ENCODE assay signal across 8 cellular contexts in the genomic region with DNA sequence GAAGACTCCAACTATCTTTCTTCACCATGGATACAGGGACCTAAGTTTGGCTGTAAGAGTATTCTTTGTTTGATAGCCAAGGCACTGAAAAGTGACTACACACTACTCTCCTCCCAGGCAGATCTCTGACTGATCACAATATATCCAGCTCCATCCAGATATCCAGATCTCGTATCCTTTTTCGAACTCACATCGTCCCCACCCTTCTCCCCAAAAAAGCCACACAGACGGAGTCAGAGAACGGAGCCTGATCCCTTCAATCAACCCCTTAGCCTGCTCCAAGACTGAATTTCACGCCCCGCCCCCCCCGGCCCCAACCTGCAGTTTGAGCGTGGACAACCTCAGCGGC. TPM values are rescaled to one million over a fixed set of nuclear protein-coding genes. Genes with fewer than 3 reads are reported as not detected.
DNase-seq lines count a peak whose midpoint lies in the region; ATAC-seq and TF ChIP-seq lines count a peak whose summit lies in the region.

No MANE protein-coding gene starts in this region.

- peak overlapping the region; percentile 92 to 96 (median 94) for H3K27ac Mint-ChIP-seq in naive B cell

- H3K27ac ChIP-seq in DND-41 (ENCODE audit: low read length), result peak overlapping the region; percentile 41; the same call in 1 of the 2 replicates
- peak overlapping the region; percentile 61 to 85 for H3K27ac ChIP-seq in coronary artery

- peak overlapping the region; percentile 89 to 99 (median 98) for H3K4me3 Mint-ChIP-seq in naive B cell

- H3K9me3 ChIP-seq in DND-41 (ENCODE audit: insufficient read depth, low read length, severe bottlenecking), result peaks cover under 1% of the 10 kb centered on the region

- peaks cover 15 to 21% of the 10 kb centered on the region in 2 donors for H3K36me3 Mint-ChIP-seq in naive B cell

- H4K20me1 ChIP-seq in DND-41 (ENCODE audit: insufficient read depth, low read length), result no peaks in the 10 kb centered on the region

- H3K79me2 ChIP-seq in DND-41 (ENCODE audit: insufficient read depth, low read length), result peaks cover 8% of the 10 kb centered on the region

- TF ChIP-seq CTCF in DND-41 (IDR thresholded peaks at IDR 0.05; ENCODE audit: borderline replicate concordance, extremely low read depth, low read length, poor library complexity, severe bottlenecking) (no peak), LNCaP clone FGC (IDR thresholded peaks at IDR 0.05; ENCODE audit: control insufficient read depth, extremely low read depth, insufficient read depth) (no peak), coronary artery (IDR thresholded peaks at IDR 0.05) (no peak)

- no peaks in the 10 kb centered on the region for H3K27me3 ChIP-seq in DND-41 (ENCODE audit: insufficient read depth, low read length, poor library complexity)

- H3K27me3 Mint-ChIP-seq in naive B cell, result no peaks in the 10 kb centered on the region

- H3K9me3 Mint-ChIP-seq in naive B cell, result peaks cover 2 to 16% (median 7%) of the 10 kb centered on the region in 7 donors

- H3K4me1 ChIP-seq in DND-41 (ENCODE audit: insufficient read depth, low read length), result peaks cover 18% of the 10 kb centered on the region

- H3K4me3 ChIP-seq in DND-41 (ENCODE audit: low read depth in 1 of 2, low read length in 2 of 2), result peak overlapping the region; percentile 55 to 81
- peak overlapping the region; percentile 80 for H3K4me3 ChIP-seq in LNCaP clone FGC (ENCODE audit: low read depth, low read length)
- peak overlapping the region; percentile 95 for H3K4me3 ChIP-seq in coronary artery

- peaks cover 18 to 29% (median 22%) of the 10 kb centered on the region in 3 donors for H3K4me1 Mint-ChIP-seq in naive B cell

- no peak for DNase-seq in DND-41
- no peak for DNase-seq in LNCaP clone FGC (ENCODE audit: low read depth)
- no peak for DNase-seq in coronary artery (ENCODE audit: low spot score)
- no peak for DNase-seq in naive B cell
- no peak for DNase-seq in iPS-NIHi11 (ENCODE audit: low spot score)

- peak overlapping the region; percentile 90 for H2AFZ ChIP-seq in DND-41 (ENCODE audit: low read depth, low read length)

- peak overlapping the region; percentile 55 for H3K9ac ChIP-seq in DND-41 (ENCODE audit: low read depth, low read length)

- no peaks in the 10 kb centered on the region for H3K36me3 ChIP-seq in DND-41 (ENCODE audit: insufficient read depth, low read length)

- H3K4me2 ChIP-seq in DND-41 (ENCODE audit: insufficient read depth, low read length), result peak overlapping the region; percentile 93

- ATAC-seq in DND-41 (ENCODE audit: insufficient read depth, low read depth) (no peak; the same call in 2 of the 3 replicates), naive B cell (ENCODE audit: low read depth in 2 of 2) (peak in 1 of 2 donors; percentile 0), HG03139 (IDR thresholded peaks at IDR 0.05; ENCODE audit: unreplicated experiment) (no peak), GM21360 (IDR thresholded peaks at IDR 0.05; ENCODE audit: unreplicated experiment) (no peak), HG03469 (IDR thresholded peaks at IDR 0.05; ENCODE audit: unreplicated experiment) (no peak)

RNA-seq across cellular contexts. Expression of a gene that starts 0.5 kb away (rescaled TPM):
- 10 to 100 TPM in 3 of 6 donors, 1 to 10 TPM in 3; 7.2 to 13.2 (median 9.9) TPM for polyA plus RNA-seq in naive B cell (ENCODE audit: low read depth in 6 of 6)

RNA-seq across cellular contexts. Expression of a gene that starts 0.6 kb away (rescaled TPM):
- 10 to 100 TPM in 4 of 6 donors, 1 to 10 TPM in 2; 7.8 to 21.6 (median 11.4) TPM for polyA plus RNA-seq in naive B cell (ENCODE audit: low read depth in 6 of 6)

RNA-seq across cellular contexts. Expression of a gene that starts 14.5 kb away (rescaled TPM):
- under 1 TPM in 1 of 6 donors, not detected in 5; 0.30 TPM for polyA plus RNA-seq in naive B cell (ENCODE audit: low read depth in 6 of 6)
